Comparison of ENCODE assay signal across 9 cellular contexts in the genomic region with DNA sequence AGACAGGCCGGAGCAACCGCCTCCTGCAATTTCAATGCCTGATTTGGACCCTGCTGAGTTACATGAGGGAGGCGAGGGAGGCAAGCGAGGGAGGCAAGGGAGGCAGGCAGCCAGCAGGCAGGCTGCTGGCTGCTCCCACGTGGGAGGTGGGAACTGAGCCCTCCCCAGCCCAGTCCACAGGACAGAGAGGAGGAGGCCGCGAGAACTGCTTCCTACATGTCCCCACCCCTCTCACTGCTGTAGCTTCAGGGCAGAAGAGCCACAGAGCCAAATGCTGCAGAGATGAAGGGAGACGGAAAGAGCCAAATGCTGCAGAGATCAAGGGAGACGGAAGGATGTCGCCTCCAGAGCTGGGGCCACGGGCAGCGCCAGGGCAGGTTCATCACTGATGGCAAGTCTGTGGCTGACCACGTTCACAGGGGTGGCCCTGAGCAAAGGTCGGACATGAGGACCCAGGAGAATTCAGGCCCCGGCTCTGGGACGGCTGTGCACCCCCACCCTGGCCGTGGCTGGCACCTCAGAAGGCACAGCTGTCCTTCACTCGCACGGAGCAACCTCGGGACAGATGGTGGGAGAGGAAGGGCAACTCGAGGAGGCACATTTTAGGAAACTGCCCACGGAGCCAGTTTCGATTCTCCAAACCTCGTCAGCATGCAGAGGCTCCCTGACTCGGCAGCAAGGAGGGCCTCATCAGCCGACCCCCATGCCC. TPM values are rescaled to one million over a fixed set of nuclear protein-coding genes. Genes with fewer than 3 reads are reported as not detected.
A peak's percentile ranks its signal among the peaks of the same experiment; 100 is the strongest.
DNase-seq lines count a peak whose midpoint lies in the region; ATAC-seq and TF ChIP-seq lines count a peak whose summit lies in the region.
"Had no signal": no experiment of that assay in that cellular context is flagged by ENCODE, and none has a peak within 500 bp of the region (broad histone marks: within the 10 kb centered on the region; RNA-seq: fewer than 3 reads in every experiment).

No MANE protein-coding gene starts in this region.

- WGBS in mammary epithelial cell (ENCODE audit: low coverage, missing lambda C conversion rate), result 23% methylated on average over 10 of the region's 26 CpGs

- intact Hi-C loops in activated CD4-positive, alpha-beta T cell treated with anti-CD3 and anti-CD28 coated beads, Interleukin-2, amount 10 ng/mL, durations not matched to agents 24 days and 14 days (cut with micrococcal nuclease), result no loop called here
- intact Hi-C loops in mammary epithelial cell (cut with micrococcal nuclease), result no loop called here

- H3K4me2 ChIP-seq in mammary epithelial cell (ENCODE audit: insufficient read depth, low read depth, low read length), result peak overlapping the region; percentile 4

- H3K36me3 ChIP-seq in mammary epithelial cell (ENCODE audit: insufficient read depth, low read length) (no peaks in the 10 kb centered on the region), stomach smooth muscle (ENCODE audit: control insufficient read depth in 2 of 2, insufficient read depth in 2 of 2, low read length in 2 of 2) (no peaks in the 10 kb centered on the region)

- no peaks in the 10 kb centered on the region for H3K9me3 ChIP-seq in mammary epithelial cell (replicated peaks; ENCODE audit: insufficient read depth, low read length)
- H3K9me3 ChIP-seq in stomach smooth muscle (ENCODE audit: control insufficient read depth in 2 of 2, low read length in 2 of 2), result no peaks in the 10 kb centered on the region

- in situ Hi-C loops in mammary epithelial cell (cut with MboI; ENCODE audit: low sequenced_read_pairs in 2 of 2), result no loop called here

- H3K27ac Mint-ChIP-seq in activated CD4-positive, alpha-beta T cell treated with anti-CD3 and anti-CD28 coated beads, Interleukin-2, amount 10 ng/mL, durations not matched to agents 24 days and 14 days, result no peak overlapping the region

- no peaks in the 10 kb centered on the region for H3K9me3 Mint-ChIP-seq in activated CD4-positive, alpha-beta T cell treated with anti-CD3 and anti-CD28 coated beads, Interleukin-2, amount 10 ng/mL, durations not matched to agents 24 days and 14 days

- no peak overlapping the region for H3K4me3 ChIP-seq in mammary epithelial cell (replicated peaks in 1 of 3; ENCODE audit: insufficient read depth in 1 of 3, low read depth in 2 of 3, low read length in 3 of 3)
- peak overlapping the region; percentile 51 to 66 for H3K4me3 ChIP-seq in stomach smooth muscle (ENCODE audit: low read length in 2 of 2)

- no peaks in the 10 kb centered on the region for H4K20me1 ChIP-seq in mammary epithelial cell (ENCODE audit: insufficient read depth, low read length)

- no peak overlapping the region for H3K27ac ChIP-seq in mammary epithelial cell (ENCODE audit: insufficient read depth, low read depth, low read length)
- peak overlapping the region; percentile 55 for H3K27ac ChIP-seq in stomach smooth muscle (ENCODE audit: low read length)

- no peaks in the 10 kb centered on the region for H3K79me2 ChIP-seq in mammary epithelial cell (ENCODE audit: insufficient read depth, low read length)

- H2AFZ ChIP-seq in mammary epithelial cell (ENCODE audit: low read depth, low read length), result peak overlapping the region; percentile 93

- peaks cover 5% of the 10 kb centered on the region for H3K4me1 Mint-ChIP-seq in activated CD4-positive, alpha-beta T cell treated with anti-CD3 and anti-CD28 coated beads, Interleukin-2, amount 10 ng/mL, durations not matched to agents 24 days and 14 days

- DNase-seq in activated CD4-positive, alpha-beta T cell treated with anti-CD3 and anti-CD28 coated beads, Interleukin-2, amount 10 ng/mL, durations not matched to agents 24 days and 14 days, result peak; percentile 71
- no peak for DNase-seq in activated CD4-positive, alpha-beta T cell treated with anti-CD3 and anti-CD28 coated beads, Interleukin-2, amount 50 U/mL, for 4 hours
- DNase-seq in mammary epithelial cell (no peak), left lobe of liver (ENCODE audit: low spot score) (no peak), D341Med (ENCODE audit: low spot score) (no peak), NCI-H526 (lab: John Stamatoyannopoulos, UW) (no peak)
- DNase-seq: NCI-H226 had no signal

- peak; percentile 54 for ATAC-seq in left lobe of liver
- ATAC-seq in HG03469 (IDR thresholded peaks at IDR 0.05; ENCODE audit: unreplicated experiment), result no peak

- dilution Hi-C loops in mammary epithelial cell (cut with HindIII; ENCODE audit: low sequenced_read_pairs), result no loop called here

- no peaks in the 10 kb centered on the region for H3K36me3 Mint-ChIP-seq in activated CD4-positive, alpha-beta T cell treated with anti-CD3 and anti-CD28 coated beads, Interleukin-2, amount 10 ng/mL, durations not matched to agents 24 days and 14 days (ENCODE audit: low read depth)

- no peak overlapping the region for H3K9ac ChIP-seq in mammary epithelial cell (ENCODE audit: insufficient read depth, low read length)
- peak overlapping the region in 1 of 2 donors; percentile 60 for H3K9ac ChIP-seq in stomach smooth muscle (ENCODE audit: low read length in 2 of 2)

- no peaks in the 10 kb centered on the region for H3K27me3 ChIP-seq in mammary epithelial cell (ENCODE audit: insufficient read depth, low read length)
- H3K27me3 ChIP-seq in stomach smooth muscle (ENCODE audit: control insufficient read depth in 1 of 2, insufficient read depth in 2 of 2, low read length in 2 of 2), result peaks cover 0 to 3% of the 10 kb centered on the region in 2 donors

- H3K4me3 Mint-ChIP-seq in activated CD4-positive, alpha-beta T cell treated with anti-CD3 and anti-CD28 coated beads, Interleukin-2, amount 10 ng/mL, durations not matched to agents 24 days and 14 days, result peak overlapping the region; percentile 63

- no peak for TF ChIP-seq CTCF in mammary epithelial cell (conservative IDR thresholded peaks at IDR 0.05 in 1 of 2, IDR thresholded peaks at IDR 0.05 in 1 of 2; ENCODE audit: extremely low read depth in 1 of 2, insufficient read depth in 1 of 2, low read depth in 1 of 2, low read length in 2 of 2)

- CTCF ChIA-PET in mammary epithelial cell (lab: Charles Lee; ENCODE audit: low non-redundant PET), result no interaction called here

- peaks cover 23% of the 10 kb centered on the region for H3K27me3 Mint-ChIP-seq in activated CD4-positive, alpha-beta T cell treated with anti-CD3 and anti-CD28 coated beads, Interleukin-2, amount 10 ng/mL, durations not matched to agents 24 days and 14 days

- no TSS peak for BruUV-seq in mammary epithelial cell (replicated peaks; lab: Mats Ljungman, UMichigan)

- peaks cover 31% of the 10 kb centered on the region for H3K4me1 ChIP-seq in mammary epithelial cell (ENCODE audit: insufficient read depth, low read length)
- peaks cover 4% of the 10 kb centered on the region for H3K4me1 ChIP-seq in stomach smooth muscle (ENCODE audit: control insufficient read depth, insufficient read depth, low read length)

RNA-seq across cellular contexts. Expression of a gene that starts 21.5 kb away (rescaled TPM):
- 2.5 and 3.7 TPM in 2 replicates for total RNA-seq in activated CD4-positive, alpha-beta T cell treated with anti-CD3 and anti-CD28 coated beads, Interleukin-2, amount 10 ng/mL, durations not matched to agents 24 days and 14 days
- total RNA-seq in mammary epithelial cell (1 to 10 TPM; 2.9 to 7.3 TPM), left lobe of liver (87.4 TPM)
- 1.7 TPM for polyA plus RNA-seq in mammary epithelial cell
- 0.98 TPM for polyA minus RNA-seq in mammary epithelial cell

Comparison
In these comparisons a context has a peak if more than half of its experiments do, and no peak if none do; other contexts are left out.
1. H3K4me3 ChIP-seq: peak in stomach smooth muscle (2 of 2); none in mammary epithelial cell (0 of 3).
2. RNA of a gene that starts 21.5 kb away (total RNA-seq): 87.4 TPM in left lobe of liver (single experiment); 2.9 to 7.3 TPM in mammary epithelial cell and 2.5 to 3.7 TPM in activated CD4-positive, alpha-beta T cell treated with anti-CD3 and anti-CD28 coated beads, Interleukin-2, amount 10 ng/mL, durations not matched to agents 24 days and 14 days; every median in the first group is over 10 times any median in the second.